8 cellular contexts compared by ENCODE assay signal in genomic region chr10:69318997-69319727, GRCh38. TPM values are rescaled to one million over a fixed set of nuclear protein-coding genes. Genes with fewer than 3 reads are reported as not detected.
DNase-seq lines count a peak whose midpoint lies in the region; ATAC-seq, FAIRE-seq and TF ChIP-seq lines count a peak whose summit lies in the region.

No MANE protein-coding gene starts in this region.

- peaks cover 39% of the 10 kb centered on the region for H3K36me3 Mint-ChIP-seq in activated T-cell treated with anti-CD3 and anti-CD28 coated beads, Interleukin-2, amount 50 U/mL, for 24 hours (ENCODE audit: low read depth)
- H3K36me3 Mint-ChIP-seq in natural killer cell treated with Interleukin-12 subunit alpha and Interleukin-12 subunit beta and Interleukin-15 and Interleukin-18, amount 100 ng/mL, for 72 hours = no peaks in the 10 kb centered on the region

- no peaks in the 10 kb centered on the region for H3K9me3 Mint-ChIP-seq in activated T-cell treated with anti-CD3 and anti-CD28 coated beads, Interleukin-2, amount 50 U/mL, for 24 hours
- H3K9me3 Mint-ChIP-seq in natural killer cell treated with Interleukin-12 subunit alpha and Interleukin-12 subunit beta and Interleukin-15 and Interleukin-18, amount 100 ng/mL, for 72 hours = no peaks in the 10 kb centered on the region
- no peaks in the 10 kb centered on the region for H3K9me3 Mint-ChIP-seq in stimulated activated naive CD8-positive, alpha-beta T cell treated with anti-CD3 and anti-CD28 coated beads, Interleukin-15, amount 100 ng/mL, for 72 hours

- DNase-seq in GM06990 (ENCODE audit: extremely low read depth, insufficient read length) (peak; percentile 70), H54 (ENCODE audit: insufficient read length, low spot score) (no peak), NCI-H510A (lab: John Stamatoyannopoulos, UW) (peak; percentile 22), SIG-M5 (lab: John Stamatoyannopoulos, UW) (no peak)
- DNase-seq in activated T-cell treated with anti-CD3 and anti-CD28 coated beads, Interleukin-2, amount 50 U/mL, for 24 hours = peak; percentile 84
- DNase-seq in natural killer cell treated with Interleukin-12 subunit alpha and Interleukin-12 subunit beta and Interleukin-15 and Interleukin-18, amount 100 ng/mL, for 72 hours (ENCODE audit: low spot score) = peak; percentile 88
- peak; percentile 65 to 82 for DNase-seq in stimulated activated naive CD8-positive, alpha-beta T cell treated with anti-CD3 and anti-CD28 coated beads, Interleukin-15, amount 100 ng/mL, for 72 hours

- H3K4me3 ChIP-seq in GM06990 (replicated peaks; ENCODE audit: low read depth, low read length) = peak overlapping the region; percentile 75

- peak overlapping the region; percentile 99 for H3K4me3 Mint-ChIP-seq in activated T-cell treated with anti-CD3 and anti-CD28 coated beads, Interleukin-2, amount 50 U/mL, for 24 hours
- peak overlapping the region; percentile 97 for H3K4me3 Mint-ChIP-seq in natural killer cell treated with Interleukin-12 subunit alpha and Interleukin-12 subunit beta and Interleukin-15 and Interleukin-18, amount 100 ng/mL, for 72 hours
- H3K4me3 Mint-ChIP-seq in stimulated activated naive CD8-positive, alpha-beta T cell treated with anti-CD3 and anti-CD28 coated beads, Interleukin-15, amount 100 ng/mL, for 72 hours = peak overlapping the region; percentile 97 to 99

- H3K27me3 ChIP-seq in GM06990 (replicated peaks; ENCODE audit: control insufficient read depth, insufficient read depth, low read length) = no peaks in the 10 kb centered on the region

- TF ChIP-seq POLR2A in H54 (IDR thresholded peaks at IDR 0.05; ENCODE audit: low read depth, low read length) = peak; percentile 39; the same call in 1 of the 2 replicates

- no peaks in the 10 kb centered on the region for H3K27me3 Mint-ChIP-seq in activated T-cell treated with anti-CD3 and anti-CD28 coated beads, Interleukin-2, amount 50 U/mL, for 24 hours
- H3K27me3 Mint-ChIP-seq in natural killer cell treated with Interleukin-12 subunit alpha and Interleukin-12 subunit beta and Interleukin-15 and Interleukin-18, amount 100 ng/mL, for 72 hours = no peaks in the 10 kb centered on the region
- no peaks in the 10 kb centered on the region for H3K27me3 Mint-ChIP-seq in stimulated activated naive CD8-positive, alpha-beta T cell treated with anti-CD3 and anti-CD28 coated beads, Interleukin-15, amount 100 ng/mL, for 72 hours

- TF ChIP-seq CTCF in GM06990 (IDR thresholded peaks at IDR 0.05; ENCODE audit: insufficient read depth, low read length, poor library complexity, severe bottlenecking) = no peak

- H3K4me1 Mint-ChIP-seq in activated T-cell treated with anti-CD3 and anti-CD28 coated beads, Interleukin-2, amount 50 U/mL, for 24 hours (ENCODE audit: low read depth) = peaks cover 62% of the 10 kb centered on the region
- peaks cover 29 to 41% of the 10 kb centered on the region in 2 donors for H3K4me1 Mint-ChIP-seq in natural killer cell treated with Interleukin-12 subunit alpha and Interleukin-12 subunit beta and Interleukin-15 and Interleukin-18, amount 100 ng/mL, for 72 hours (ENCODE audit: low read depth in 2 of 2)
- peaks cover 68% of the 10 kb centered on the region for H3K4me1 Mint-ChIP-seq in stimulated activated naive CD8-positive, alpha-beta T cell treated with anti-CD3 and anti-CD28 coated beads, Interleukin-15, amount 100 ng/mL, for 72 hours

- H3K27ac Mint-ChIP-seq in activated T-cell treated with anti-CD3 and anti-CD28 coated beads, Interleukin-2, amount 50 U/mL, for 24 hours = peak overlapping the region; percentile 99
- peak overlapping the region; percentile 97 to 99 for H3K27ac Mint-ChIP-seq in natural killer cell treated with Interleukin-12 subunit alpha and Interleukin-12 subunit beta and Interleukin-15 and Interleukin-18, amount 100 ng/mL, for 72 hours
- peak overlapping the region; percentile 92 to 99 for H3K27ac Mint-ChIP-seq in stimulated activated naive CD8-positive, alpha-beta T cell treated with anti-CD3 and anti-CD28 coated beads, Interleukin-15, amount 100 ng/mL, for 72 hours

- no peaks in the 10 kb centered on the region; the same call in 1 of the 2 replicates for H3K36me3 ChIP-seq in GM06990 (ENCODE audit: control insufficient read depth, insufficient read depth, low read length)

- ATAC-seq in esophagus mucosa = peak; percentile 41
- peak; percentile 48 to 54 for ATAC-seq in natural killer cell treated with Interleukin-12 subunit alpha and Interleukin-12 subunit beta and Interleukin-15 and Interleukin-18, amount 100 ng/mL, for 72 hours
- ATAC-seq in stimulated activated naive CD8-positive, alpha-beta T cell treated with anti-CD3 and anti-CD28 coated beads, Interleukin-15, amount 100 ng/mL, for 72 hours = peak; percentile 48

- no peak for FAIRE-seq in H54 (lab: Jason Lieb, UNC)

RNA-seq across cellular contexts. Expression of gene HK1, which starts 40.9 kb away (rescaled TPM):
- 133 TPM for total RNA-seq in esophagus mucosa
- 100 to 1,000 TPM; 169 to 185 TPM for total RNA-seq in natural killer cell treated with Interleukin-12 subunit alpha and Interleukin-12 subunit beta and Interleukin-15 and Interleukin-18, amount 100 ng/mL, for 72 hours

Comparison
In these comparisons a context has a peak if more than half of its experiments do, and no peak if none do; other contexts are left out.
1. DNase-seq: peak in GM06990 (single experiment), NCI-H510A (single experiment), activated T-cell treated with anti-CD3 and anti-CD28 coated beads, Interleukin-2, amount 50 U/mL, for 24 hours (single experiment), natural killer cell treated with Interleukin-12 subunit alpha and Interleukin-12 subunit beta and Interleukin-15 and Interleukin-18, amount 100 ng/mL, for 72 hours (single experiment) and stimulated activated naive CD8-positive, alpha-beta T cell treated with anti-CD3 and anti-CD28 coated beads, Interleukin-15, amount 100 ng/mL, for 72 hours (2 of 2); none in H54 (single experiment) and SIG-M5 (single experiment).
2. Peak in every context shown above with its lines, with median percentiles within 50 percentile points of each other: H3K27ac Mint-ChIP-seq, H3K4me3 Mint-ChIP-seq and ATAC-seq.